11 cellular contexts compared by ENCODE assay signal in genomic region chr14:103499709-103500108, GRCh38. TPM values are rescaled to one million over a fixed set of nuclear protein-coding genes. Genes with fewer than 3 reads are reported as not detected.
A peak's percentile ranks its signal among the peaks of the same experiment; 100 is the strongest.
DNase-seq lines count a peak whose midpoint lies in the region; ATAC-seq and TF ChIP-seq lines count a peak whose summit lies in the region.
"Had no signal": no experiment of that assay in that cellular context is flagged by ENCODE, and none has a peak within 500 bp of the region (broad histone marks: within the 10 kb centered on the region; RNA-seq: fewer than 3 reads in every experiment).

No MANE protein-coding gene starts in this region.

- H3K9me3 ChIP-seq in Karpas-422 (ENCODE audit: low read length) (no peaks in the 10 kb centered on the region), endodermal cell (ENCODE audit: control insufficient read depth, low read length) (no peaks in the 10 kb centered on the region)
- H3K9me3 ChIP-seq: esophagus squamous epithelium, testis had no signal

- H3K36me3 ChIP-seq in Karpas-422 (ENCODE audit: insufficient read depth, low read length), result peaks cover 56% of the 10 kb centered on the region
- H3K36me3 ChIP-seq in endodermal cell (ENCODE audit: control insufficient read depth, insufficient read depth, low read length), result peaks cover 69% of the 10 kb centered on the region

- peaks cover 3% of the 10 kb centered on the region; the same call in 1 of the 2 replicates for H3K4me1 ChIP-seq in Karpas-422 (ENCODE audit: low read length)
- H3K4me1 ChIP-seq in endodermal cell (ENCODE audit: control insufficient read depth, insufficient read depth, low read length), result no peaks in the 10 kb centered on the region

- no peak overlapping the region for H3K4me3 ChIP-seq in Karpas-422 (ENCODE audit: low read length)
- H3K4me3 ChIP-seq in endodermal cell (ENCODE audit: low read length), result no peak overlapping the region
- H3K4me3 ChIP-seq in retinal pigment epithelial cell (ENCODE audit: low read length), result no peak overlapping the region
- H3K4me3 ChIP-seq: esophagus squamous epithelium, skin epidermis, testis had no signal

- H3K79me2 ChIP-seq in Karpas-422 (ENCODE audit: low read length), result peaks cover 24% of the 10 kb centered on the region

- H3K4me1 Mint-ChIP-seq in activated CD4-positive, alpha-beta T cell treated with anti-CD3 and anti-CD28 coated beads for 36 hours, result peaks cover 19% of the 10 kb centered on the region
- H3K4me1 Mint-ChIP-seq in endodermal cell, result peaks cover 2% of the 10 kb centered on the region

- H4K20me1 ChIP-seq in Karpas-422 (ENCODE audit: insufficient read depth, low read depth, low read length), result no peaks in the 10 kb centered on the region

- H3K4me3 Mint-ChIP-seq in activated CD4-positive, alpha-beta T cell treated with anti-CD3 and anti-CD28 coated beads for 36 hours, result no peak overlapping the region
- no peak overlapping the region for H3K4me3 Mint-ChIP-seq in endodermal cell

- POLR2A ChIA-PET in activated CD4-positive, alpha-beta T cell treated with anti-CD3 and anti-CD28 coated beads for 36 hours (lab: Charles Lee), result no interaction called here

- H3K27ac ChIP-seq in Karpas-422 (ENCODE audit: low read length), result no peak overlapping the region
- peak overlapping the region; percentile 8 for H3K27ac ChIP-seq in endodermal cell (ENCODE audit: low read depth, low read length)

- CTCF ChIA-PET in activated CD4-positive, alpha-beta T cell treated with anti-CD3 and anti-CD28 coated beads for 36 hours (lab: Charles Lee), result interaction anchor here (0.9 to 2.0 kb wide), 12 partner anchors 9 to 110 kb away, joined by 3 to 6 read pairs (median 3); no protein-coding TSS in a partner anchor

- H3K9me2 ChIP-seq in Karpas-422 (replicated peaks; ENCODE audit: insufficient read depth, low read length), result no peaks in the 10 kb centered on the region

- H3K27me3 ChIP-seq in Karpas-422 (ENCODE audit: low read length) (no peaks in the 10 kb centered on the region), endodermal cell (ENCODE audit: control insufficient read depth, insufficient read depth, low read length, poor library complexity, severe bottlenecking) (no peaks in the 10 kb centered on the region)
- H3K27me3 ChIP-seq: esophagus squamous epithelium, testis had no signal

- peak; percentile 11 for ATAC-seq in activated CD4-positive, alpha-beta T cell treated with anti-CD3 and anti-CD28 coated beads for 36 hours
- ATAC-seq in HG02885 (IDR thresholded peaks at IDR 0.05; ENCODE audit: poor library complexity, unreplicated experiment), result no peak

- H3K27ac Mint-ChIP-seq in activated CD4-positive, alpha-beta T cell treated with anti-CD3 and anti-CD28 coated beads for 36 hours, result peak overlapping the region; percentile 0
- H3K27ac Mint-ChIP-seq in endodermal cell, result peak overlapping the region; percentile 8

- H3K27me3 Mint-ChIP-seq in activated CD4-positive, alpha-beta T cell treated with anti-CD3 and anti-CD28 coated beads for 36 hours, result no peaks in the 10 kb centered on the region
- no peaks in the 10 kb centered on the region for H3K27me3 Mint-ChIP-seq in endodermal cell (ENCODE audit: insufficient read depth)

- intact Hi-C loops in activated CD4-positive, alpha-beta T cell treated with anti-CD3 and anti-CD28 coated beads for 36 hours (cut with DNase I, micrococcal nuclease), result loop anchor here (1.0 kb wide), 1 partner anchor 47 kb away; no protein-coding TSS in a partner anchor

- H3K36me3 Mint-ChIP-seq in activated CD4-positive, alpha-beta T cell treated with anti-CD3 and anti-CD28 coated beads for 36 hours (ENCODE audit: low read depth), result peaks cover 42% of the 10 kb centered on the region
- H3K36me3 Mint-ChIP-seq in endodermal cell (ENCODE audit: low read depth), result peaks cover 48% of the 10 kb centered on the region

- H3K4me2 ChIP-seq in Karpas-422 (ENCODE audit: low read depth, low read length, poor library complexity, severe bottlenecking), result no peak overlapping the region

- DNase-seq in activated CD4-positive, alpha-beta T cell treated with anti-CD3 and anti-CD28 coated beads for 36 hours, result no peak
- no peak for DNase-seq in activated CD4-positive, alpha-beta T cell treated with anti-CD3 and anti-CD28 coated beads for 4 hours
- DNase-seq in Karpas-422 (peak; percentile 48), endodermal cell (peak; percentile 42), retinal pigment epithelial cell (ENCODE audit: low read depth) (no peak), NCI-H446 (lab: John Stamatoyannopoulos, UW) (no peak), hypothalamus (lab: John Stamatoyannopoulos, UW) (no peak)
- DNase-seq: esophagus squamous epithelium had no signal

- no peak overlapping the region for H3K9ac ChIP-seq in Karpas-422 (ENCODE audit: low read length)
- H3K9ac ChIP-seq in endodermal cell (ENCODE audit: extremely low read depth, low read length, poor library complexity, severe bottlenecking), result no peak overlapping the region

- H3K9me3 Mint-ChIP-seq in activated CD4-positive, alpha-beta T cell treated with anti-CD3 and anti-CD28 coated beads for 36 hours (ENCODE audit: low read depth), result no peaks in the 10 kb centered on the region
- H3K9me3 Mint-ChIP-seq in endodermal cell, result no peaks in the 10 kb centered on the region

- TF ChIP-seq CTCF in endodermal cell (conservative IDR thresholded peaks at IDR 0.05) (no peak), retinal pigment epithelial cell (conservative IDR thresholded peaks at IDR 0.05; ENCODE audit: low read depth, low read length) (peak; percentile 3)

- 78 to 79% methylated on average over 4 to 10 of the region's 10 CpGs for WGBS in endodermal cell (ENCODE audit: insufficient coverage in 1 of 2, insufficient read length in 1 of 2), 2 experiments

- no peak overlapping the region for H2AFZ ChIP-seq in Karpas-422 (ENCODE audit: low read length)

RNA-seq across cellular contexts. Expression of gene CKB, which starts 22.9 kb away (rescaled TPM):
- total RNA-seq in activated CD4-positive, alpha-beta T cell treated with anti-CD3 and anti-CD28 coated beads for 36 hours, result 1 to 10 TPM; 3.4 to 4.0 TPM
- total RNA-seq in Karpas-422 (2014; rRNA removed; shearing (Covaris generic); ENCODE audit: low replicate concordance), result 30.4 and 55.2 TPM in 2 replicates
- 100 to 1,000 TPM; 602 to 920 TPM for total RNA-seq in endodermal cell
- polyA plus RNA-seq in endodermal cell (2013, experiment 1 of 2), result 1,216 TPM
- 1,012 TPM for polyA plus RNA-seq in endodermal cell (2013, experiment 2 of 2)

RNA-seq across cellular contexts. Expression of gene TRMT61A, which starts 29.3 kb away (rescaled TPM):
- total RNA-seq in activated CD4-positive, alpha-beta T cell treated with anti-CD3 and anti-CD28 coated beads for 36 hours, result 1 to 10 TPM; 8.8 to 9.0 TPM
- total RNA-seq in Karpas-422 (2014; rRNA removed; shearing (Covaris generic); ENCODE audit: low replicate concordance), result 8.0 and 30.8 TPM in 2 replicates
- total RNA-seq in endodermal cell, result 1 to 10 TPM; 7.4 to 7.9 TPM
- polyA plus RNA-seq in endodermal cell (2013, experiment 1 of 2), result 4.5 TPM
- polyA plus RNA-seq in endodermal cell (2013, experiment 2 of 2), result 4.1 TPM

Comparison
In these comparisons a context has a peak if more than half of its experiments do, and no peak if none do; other contexts are left out.
1. DNase-seq: peak in Karpas-422 (single experiment) and endodermal cell (single experiment); none in activated CD4-positive, alpha-beta T cell treated with anti-CD3 and anti-CD28 coated beads for 36 hours (single experiment), activated CD4-positive, alpha-beta T cell treated with anti-CD3 and anti-CD28 coated beads for 4 hours (0 of 2), retinal pigment epithelial cell (single experiment), NCI-H446 (0 of 2) and hypothalamus (0 of 51).
2. RNA of gene CKB, which starts 22.9 kb away (total RNA-seq): 602 to 920 TPM in endodermal cell; 30.4 to 55.2 TPM in Karpas-422 and 3.4 to 4.0 TPM in activated CD4-positive, alpha-beta T cell treated with anti-CD3 and anti-CD28 coated beads for 36 hours; every median in the first group is over 10 times any median in the second.